ENCODE assay signal across 8 cellular contexts in the genomic region with DNA sequence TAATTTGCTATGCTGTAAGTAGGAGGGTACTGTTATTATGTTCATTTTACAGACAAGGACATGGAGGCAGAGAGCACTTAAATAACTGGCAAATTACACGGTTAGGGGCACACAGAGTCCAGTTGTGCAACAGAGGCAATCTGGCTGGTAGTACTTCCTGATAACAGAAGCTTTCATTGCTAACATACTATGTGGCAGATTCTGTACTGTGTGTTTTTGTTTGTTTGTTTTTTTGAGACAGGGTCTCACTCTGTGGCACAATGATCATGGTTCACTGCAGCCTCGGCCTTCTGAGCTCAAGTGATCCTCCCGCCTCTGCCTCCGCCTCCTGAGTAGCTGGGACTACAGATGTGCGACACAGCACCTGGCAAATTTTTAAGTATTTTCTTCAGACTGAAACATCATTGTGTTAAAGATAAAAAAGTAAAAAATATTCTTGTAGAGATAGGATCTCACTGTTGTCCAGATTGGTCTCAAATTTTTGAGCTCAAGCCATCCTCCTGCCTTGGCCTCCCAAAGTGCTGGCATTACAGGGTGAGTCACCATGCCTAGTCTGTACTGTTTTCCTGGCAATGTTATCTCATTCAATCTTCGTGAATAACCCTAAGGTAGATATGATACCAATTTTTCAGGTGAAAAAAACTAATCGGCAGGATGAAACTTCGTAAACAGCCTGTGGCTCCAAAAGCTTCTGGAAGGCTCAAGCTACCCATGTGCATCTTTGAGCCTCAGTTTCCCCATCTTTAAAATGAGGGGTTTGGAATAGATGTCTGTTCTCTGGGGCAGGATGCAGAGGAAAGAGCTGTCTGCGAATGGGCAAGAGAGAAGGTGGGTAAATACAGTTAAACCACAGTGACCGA. TPM values are rescaled to one million over a fixed set of nuclear protein-coding genes. Genes with fewer than 3 reads are reported as not detected.
A peak's percentile ranks its signal among the peaks of the same experiment; 100 is the strongest.
DNase-seq lines count a peak whose midpoint lies in the region; ATAC-seq, FAIRE-seq and TF ChIP-seq lines count a peak whose summit lies in the region.

No MANE protein-coding gene starts in this region.

- H3K4me3 ChIP-seq in AG10803 (ENCODE audit: low read length) (peak overlapping the region; percentile 87), GM12878 (peak overlapping the region; percentile 82; the same call in 1 of the 2 replicates), mesendoderm (ENCODE audit: low read length) (peak overlapping the region; percentile 63)

- FAIRE-seq in GM12878 (lab: Jason Lieb, UNC) = no peak
- FAIRE-seq in urothelium cell line (lab: Jason Lieb, UNC) = no peak

- no peak overlapping the region for H2BK15ac ChIP-seq in mesendoderm (replicated peaks; ENCODE audit: low read depth)

- POLR2A ChIA-PET in GM12878 (lab: Charles Lee) = interaction anchor here (0.8 to 1.9 kb wide), 5 partner anchors 8 to 324 kb away, joined by 3 to 6 read pairs (median 4); partner anchors contain the start of gene PIK3C2A

- peaks cover 9% of the 10 kb centered on the region for H3K4me1 ChIP-seq in GM12878 (ENCODE audit: control insufficient read depth, insufficient read depth, low read length)
- H3K4me1 ChIP-seq in mesendoderm (ENCODE audit: control insufficient read depth, low read depth, low read length) = no peaks in the 10 kb centered on the region

- CTCF ChIA-PET in GM12878 (lab: Yijun Ruan, JAX) = interaction anchor here (0.8 to 1.8 kb wide), 4 partner anchors 8 to 54 kb away, joined by 3 to 13 read pairs (median 3); no protein-coding TSS in a partner anchor

- peak overlapping the region; percentile 57 for H4K8ac ChIP-seq in mesendoderm (ENCODE audit: low read depth, low read length)

- no peak for TF ChIP-seq POLR2A in GM12878 (IDR thresholded peaks at IDR 0.05; ENCODE audit: low read depth, low read length)

- no peak overlapping the region for H2BK5ac ChIP-seq in mesendoderm (ENCODE audit: low read length)

- SMC1A ChIA-PET in GM12878 (lab: Charles Lee; ENCODE audit: uncharacterized antibody, unreplicated experiment) = interaction anchor here (0.9 to 3.2 kb wide), 7 partner anchors 8 to 68 kb away, joined by 3 to 10 read pairs (median 3); partner anchors contain the start of gene PIK3C2A

- H3K9me3 ChIP-seq in GM12878 (replicated peaks; ENCODE audit: control insufficient read depth, insufficient read depth, low read length) = no peaks in the 10 kb centered on the region

- peak overlapping the region; percentile 68 for H4K5ac ChIP-seq in mesendoderm (ENCODE audit: low read length)

- H3K9ac ChIP-seq in GM12878 (ENCODE audit: control insufficient read depth, insufficient read depth, low read length) (peak overlapping the region; percentile 92), mesendoderm (ENCODE audit: low read length) (peak overlapping the region; percentile 87)

- H3K18ac ChIP-seq in mesendoderm (ENCODE audit: low read length) = peak overlapping the region; percentile 95

- no peak for TF ChIP-seq RAD21 in GM12878 (IDR thresholded peaks at IDR 0.05; ENCODE audit: insufficient read depth, low read depth, low read length)

- no peaks in the 10 kb centered on the region for H4K20me1 ChIP-seq in GM12878 (ENCODE audit: control insufficient read depth, insufficient read depth)

- H3K27ac ChIP-seq in GM12878 (ENCODE audit: control insufficient read depth, insufficient read depth) (peak overlapping the region; percentile 93), mesendoderm (ENCODE audit: low read depth, low read length) (no peak overlapping the region)

- peak overlapping the region; percentile 98 for H2AFZ ChIP-seq in GM12878 (ENCODE audit: control insufficient read depth, low read depth, low read length)

- no peaks in the 10 kb centered on the region for H3K36me3 ChIP-seq in GM12878 (ENCODE audit: control insufficient read depth in 2 of 2, insufficient read depth in 2 of 2, low read length in 1 of 2)
- no peaks in the 10 kb centered on the region for H3K36me3 ChIP-seq in mesendoderm (ENCODE audit: control insufficient read depth, insufficient read depth, low read length)

- TF ChIP-seq CTCF in AG10803 (conservative IDR thresholded peaks at IDR 0.05; ENCODE audit: low read length) (no peak), GM12878 (IDR thresholded peaks at IDR 0.05 in 2 of 3, conservative IDR thresholded peaks at IDR 0.05 in 1 of 3; ENCODE audit: control insufficient read depth in 2 of 3, extremely low read depth in 1 of 3, insufficient read depth in 1 of 3, low read depth in 3 of 3, low read length in 3 of 3) (no peak)

- WGBS in GM12878 (ENCODE audit: insufficient coverage, insufficient replicate concordance, low lambda C conversion rate, missing lambda C conversion rate) = 67% methylated on average over 10 of the region's 10 CpGs
- no CpG with 5 or more reads among the region's 10 CpGs for whole genome bisulfite sequencing in mesendoderm (ENCODE audit: extremely low coverage, insufficient coverage, low lambda C conversion rate)

- peak overlapping the region; percentile 98 for H3K4me2 ChIP-seq in GM12878 (ENCODE audit: control insufficient read depth, insufficient read depth)
- peak overlapping the region; percentile 96 for H3K4me2 ChIP-seq in mesendoderm (ENCODE audit: low read length)

- in situ Hi-C loops in GM12878 (cut with MboI) = no loop called here

- RAD21 ChIA-PET in GM12878 (lab: Charles Lee; ENCODE audit: unreplicated experiment) = interaction anchor here (0.9 to 1.9 kb wide), 4 partner anchors 8 to 68 kb away, joined by 3 to 9 read pairs (median 4); partner anchors contain the start of gene PIK3C2A

- no peak for ATAC-seq in GM12878
- ATAC-seq in GM21360 (IDR thresholded peaks at IDR 0.05; ENCODE audit: unreplicated experiment) = no peak
- ATAC-seq in HG03095 (IDR thresholded peaks at IDR 0.05; ENCODE audit: unreplicated experiment) = no peak

- H2AK5ac ChIP-seq in mesendoderm (ENCODE audit: low read length) = no peak overlapping the region

- DNase-seq in AG10803 (ENCODE audit: low read depth) = no peak
- peak; percentile 24 to 39 for DNase-seq in Kasumi-1 (lab: John Stamatoyannopoulos, UW)
- DNase-seq in GM12878 (ENCODE audit: low read depth, low spot score) = no peak
- DNase-seq in mesendoderm = no peak
- no peak for DNase-seq in foreskin melanocyte
- no peak for DNase-seq in urothelium cell line (ENCODE audit: low spot score)

- no peak overlapping the region for H3K23ac ChIP-seq in mesendoderm (ENCODE audit: low read length)

- TSS peak; percentile 66 for BruUV-seq in GM12878 (replicated peaks; lab: Mats Ljungman, UMichigan)

- H3K56ac ChIP-seq in mesendoderm (ENCODE audit: low read length) = peak overlapping the region; percentile 97

- no peak for TF ChIP-seq EP300 in GM12878 (IDR thresholded peaks at IDR 0.05; ENCODE audit: borderline replicate concordance in 1 of 2, control insufficient read depth in 1 of 2, low read depth in 2 of 2, low read length in 2 of 2)

- H3K4ac ChIP-seq in mesendoderm (ENCODE audit: low read depth, low read length) = no peak overlapping the region

- H3K27me3 ChIP-seq in GM12878 (replicated peaks in 1 of 2; ENCODE audit: control insufficient read depth in 2 of 2, insufficient read depth in 2 of 2, low read length in 1 of 2) (peaks cover 0 to 2% of the 10 kb centered on the region in 2 experiments; a peak in 2 of 4 replicates), mesendoderm (ENCODE audit: insufficient read depth, low read length, poor library complexity) (no peaks in the 10 kb centered on the region)

- peaks cover 3% of the 10 kb centered on the region for H3K79me2 ChIP-seq in GM12878 (ENCODE audit: control insufficient read depth, insufficient read depth, low read length)
- no peaks in the 10 kb centered on the region for H3K79me2 ChIP-seq in mesendoderm (ENCODE audit: control insufficient read depth, insufficient read depth, low read length)

- H3K79me1 ChIP-seq in mesendoderm (ENCODE audit: low read length) = no peaks in the 10 kb centered on the region

- peak overlapping the region; percentile 62 for H2BK120ac ChIP-seq in mesendoderm (ENCODE audit: low read depth, low read length)

- intact Hi-C loops in GM12878 (cut with micrococcal nuclease; ENCODE audit: unreplicated experiment) = no loop called here

TF ChIP-seq in GM12878, 131 proteins besides CTCF, POLR2A, EP300 and RAD21:
- no peak for TF ChIP-seq RFX5 (IDR thresholded peaks at IDR 0.05; ENCODE audit: low read depth, low read length)
- no peak for TF ChIP-seq ATF7 (IDR thresholded peaks at IDR 0.05; ENCODE audit: low read depth)
- no peak for TF ChIP-seq KAT2A (conservative IDR thresholded peaks at IDR 0.05; ENCODE audit: control insufficient read depth, low read depth, low read length)
- TF ChIP-seq PKNOX1 (IDR thresholded peaks at IDR 0.05) = no peak
- no peak for TF ChIP-seq JUND (IDR thresholded peaks at IDR 0.05; ENCODE audit: low read depth, low read length)
- no peak for TF ChIP-seq SMAD5 (IDR thresholded peaks at IDR 0.05; ENCODE audit: low read depth)
- TF ChIP-seq ZNF24 (IDR thresholded peaks at IDR 0.05) = no peak
- TF ChIP-seq ZNF274 (IDR thresholded peaks at IDR 0.05; ENCODE audit: insufficient read depth, insufficient read length) = no peak

RNA-seq across cellular contexts. Expression of gene NUCB2, which starts 0.9 kb away (rescaled TPM):
- total RNA-seq in GM12878 (2013; cell fraction: nucleolus; rRNA removed) = 29.9 and 30.1 TPM in 2 replicates
- 16.0 and 30.6 TPM in 2 replicates for total RNA-seq in GM12878 (2014; rRNA removed)
- 46.8 and 47.2 TPM in 2 replicates for total RNA-seq in GM12878 (2014; rRNA removed; fragmentation: Illumina TruSeq; extraction: Trizol)
- total RNA-seq in GM12878 (2021) = 29.8 and 33.6 TPM in 2 replicates
- polyA plus RNA-seq in GM12878 (2011; ENCODE audit: low read depth) = 30.0 TPM
- polyA plus RNA-seq in GM12878 (2011; rRNA removed) = 59.5 and 79.1 TPM in 2 replicates
- 18.0 and 20.1 TPM in 2 replicates for polyA plus RNA-seq in GM12878 (2011; cell fraction: cytosol; rRNA removed)
- 14.1 and 15.3 TPM in 2 replicates for polyA plus RNA-seq in GM12878 (2011; cell fraction: nucleus; rRNA removed)
- polyA plus RNA-seq in GM12878 (2012) = 36.0 and 45.7 TPM in 2 replicates
- 44.5 and 59.8 TPM in 2 replicates for polyA plus RNA-seq in GM12878 (2014; fragmentation: Illumina TruSeq; extraction: Trizol)
- polyA plus RNA-seq in GM12878 (2014; fragmentation: Nextera tagmentation; extraction: Ambion mirVana) = 10 to 100 TPM; 57.5 to 66.4 TPM
- 27.0 and 27.9 TPM in 2 replicates for polyA plus RNA-seq in GM12878 (2014; rRNA removed)
- 10 to 100 TPM; 73.6 to 74.1 TPM for polyA plus RNA-seq in GM12878 (2016; fragmentation: Nextera tagmentation; extraction: Ambion mirVana)
- 31.2 and 57.3 TPM in 2 replicates for polyA minus RNA-seq in GM12878 (2011; rRNA and poly(A)+ RNA removed)
- 14.3 and 15.4 TPM in 2 replicates for polyA minus RNA-seq in GM12878 (2011; cell fraction: cytosol; rRNA and poly(A)+ RNA removed)
- 9.2 and 13.5 TPM in 2 replicates for polyA minus RNA-seq in GM12878 (2011; cell fraction: nucleus; rRNA and poly(A)+ RNA removed)
- polyA plus RNA-seq in mesendoderm (2013, experiment 1 of 2) = 22.4 TPM
- 23.4 TPM for polyA plus RNA-seq in mesendoderm (2013, experiment 2 of 2)

Comparison
In these comparisons a context has a peak if more than half of its experiments do, and no peak if none do; other contexts are left out.
1. DNase-seq: peak in Kasumi-1 (2 of 2); none in AG10803 (single experiment), GM12878 (single experiment), mesendoderm (single experiment), foreskin melanocyte (single experiment) and urothelium cell line (single experiment).
2. Peak in every context shown above with its lines, with median percentiles within 50 percentile points of each other: H3K4me3 ChIP-seq.